ENCODE assay signal across 29 cellular contexts in the genomic region with DNA sequence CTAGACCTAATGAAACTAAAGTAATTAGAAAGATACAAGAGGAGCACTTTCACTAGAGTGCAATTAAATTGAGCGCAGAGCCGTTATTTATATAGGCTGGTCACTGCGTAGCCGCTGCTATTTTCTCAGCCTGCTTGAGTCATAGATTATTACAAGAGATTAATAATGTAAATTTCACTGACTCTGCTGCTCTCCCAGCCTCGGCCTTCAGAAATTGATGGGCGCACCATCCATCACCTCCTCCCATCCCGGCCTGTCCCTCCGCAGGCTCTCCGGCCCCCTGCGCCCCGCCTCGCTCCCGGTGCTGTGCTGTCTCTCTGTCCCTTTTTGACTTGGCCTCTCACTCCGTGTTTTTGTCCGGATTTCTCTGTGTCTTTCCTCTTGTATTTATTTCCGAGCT.
DNase-seq lines count a peak whose midpoint lies in the region; ATAC-seq and TF ChIP-seq lines count a peak whose summit lies in the region.
"Had no signal": no experiment of that assay in that cellular context is flagged by ENCODE, and none has a peak within 500 bp of the region (broad histone marks: within the 10 kb centered on the region; RNA-seq: fewer than 3 reads in every experiment).

No MANE protein-coding gene starts in this region.

- no peaks in the 10 kb centered on the region for H3K4me1 ChIP-seq in left lung
- H3K4me1 ChIP-seq in naive thymus-derived CD4-positive, alpha-beta T cell (ENCODE audit: control insufficient read depth in 2 of 2, insufficient read depth in 2 of 2, low read length in 2 of 2): no peaks in the 10 kb centered on the region
- H3K4me1 ChIP-seq: right atrium auricular region had no signal

- intact Hi-C loops in left lung (cut with DNase I): no loop called here
- intact Hi-C loops in naive thymus-derived CD4-positive, alpha-beta T cell (cut with micrococcal nuclease): no loop called here

- POLR2A ChIA-PET in naive thymus-derived CD4-positive, alpha-beta T cell (lab: Charles Lee): no interaction called here

- H3K9me3 ChIP-seq in SK-N-MC (ENCODE audit: low read depth, low read length) (no peaks in the 10 kb centered on the region), left lung (no peaks in the 10 kb centered on the region)
- H3K9me3 ChIP-seq in naive thymus-derived CD4-positive, alpha-beta T cell (ENCODE audit: control insufficient read depth in 2 of 3, low read length in 3 of 3): no peaks in the 10 kb centered on the region
- H3K9me3 ChIP-seq: right atrium auricular region had no signal

- ATAC-seq in left lung (no peak), GM19463 (IDR thresholded peaks at IDR 0.05; ENCODE audit: unreplicated experiment) (no peak)
- no peak for ATAC-seq in naive thymus-derived CD4-positive, alpha-beta T cell
- ATAC-seq: left colon, T-cell had no signal

- H3K27ac Mint-ChIP-seq in naive thymus-derived CD4-positive, alpha-beta T cell: no peak overlapping the region
- H3K27ac Mint-ChIP-seq: activated CD4-positive, alpha-beta T cell treated with anti-CD3 and anti-CD28 coated beads, Interleukin-2, amount 10 ng/mL, durations not matched to agents 7 days and 5 days; activated naive CD8-positive, alpha-beta T cell treated with anti-CD3 and anti-CD28 coated beads for 36 hours; IgD-negative memory B cell; memory B cell; T-cell; WTC11 had no signal

- H3K9ac ChIP-seq in SK-N-MC (ENCODE audit: insufficient read length): no peak overlapping the region
- H3K9ac ChIP-seq: neural progenitor cell had no signal

- H3K4me1 Mint-ChIP-seq in naive thymus-derived CD4-positive, alpha-beta T cell: no peaks in the 10 kb centered on the region
- H3K4me1 Mint-ChIP-seq: activated CD4-positive, alpha-beta T cell treated with anti-CD3 and anti-CD28 coated beads, Interleukin-2, amount 10 ng/mL, durations not matched to agents 7 days and 5 days; activated naive CD8-positive, alpha-beta T cell treated with anti-CD3 and anti-CD28 coated beads for 36 hours; IgD-negative memory B cell; memory B cell; T-cell had no signal

- CTCF ChIA-PET in naive thymus-derived CD4-positive, alpha-beta T cell (lab: Charles Lee): no interaction called here

- H3K27me3 ChIP-seq in left lung: peaks cover 0 to 65% of the 10 kb centered on the region in 2 donors
- H3K27me3 ChIP-seq in naive thymus-derived CD4-positive, alpha-beta T cell (ENCODE audit: control insufficient read depth in 2 of 2, insufficient read depth in 2 of 2, low read length in 2 of 2): no peaks in the 10 kb centered on the region
- H3K27me3 ChIP-seq: neural progenitor cell, right atrium auricular region had no signal

- H3K27ac ChIP-seq in SK-N-MC (no peak overlapping the region), left lung (no peak overlapping the region)
- no peak overlapping the region for H3K27ac ChIP-seq in naive thymus-derived CD4-positive, alpha-beta T cell (ENCODE audit: low read depth, low read length)
- H3K27ac ChIP-seq: 22Rv1, C4-2B, neural progenitor cell, right atrium auricular region had no signal

- H3K9me3 Mint-ChIP-seq in naive thymus-derived CD4-positive, alpha-beta T cell: peaks cover 0 to 1% (median 0%) of the 10 kb centered on the region in 11 donors
- H3K9me3 Mint-ChIP-seq: activated CD4-positive, alpha-beta T cell treated with anti-CD3 and anti-CD28 coated beads, Interleukin-2, amount 10 ng/mL, durations not matched to agents 7 days and 5 days; activated naive CD8-positive, alpha-beta T cell treated with anti-CD3 and anti-CD28 coated beads for 36 hours; IgD-negative memory B cell; T-cell had no signal

- no peaks in the 10 kb centered on the region for H3K36me3 ChIP-seq in SK-N-MC (ENCODE audit: insufficient read depth, low read length)
- no peaks in the 10 kb centered on the region for H3K36me3 ChIP-seq in left lung
- no peaks in the 10 kb centered on the region for H3K36me3 ChIP-seq in naive thymus-derived CD4-positive, alpha-beta T cell (ENCODE audit: control insufficient read depth in 2 of 3, insufficient read depth in 3 of 3, low read length in 3 of 3)
- H3K36me3 ChIP-seq: neural progenitor cell, right atrium auricular region had no signal

- H3K4me3 ChIP-seq in SK-N-MC (peak overlapping the region; percentile 59; the same call in 1 of the 2 replicates), left lung (no peak overlapping the region)
- no peak overlapping the region for H3K4me3 ChIP-seq in naive thymus-derived CD4-positive, alpha-beta T cell (ENCODE audit: low read length)
- H3K4me3 ChIP-seq: neural progenitor cell, right atrium auricular region had no signal

- no peak overlapping the region for H3K4me3 Mint-ChIP-seq in naive thymus-derived CD4-positive, alpha-beta T cell
- H3K4me3 Mint-ChIP-seq: activated CD4-positive, alpha-beta T cell treated with anti-CD3 and anti-CD28 coated beads, Interleukin-2, amount 10 ng/mL, durations not matched to agents 7 days and 5 days; activated naive CD8-positive, alpha-beta T cell treated with anti-CD3 and anti-CD28 coated beads for 36 hours; memory B cell; neural progenitor cell; T-cell; WTC11 had no signal

- DNase-seq in DMS 273 (lab: John Stamatoyannopoulos, UW; ENCODE audit: unreplicated experiment): peak; percentile 53
- no peak for DNase-seq in DMS 273 treated with DMSO at 0.1 percent for 48 hours (lab: John Stamatoyannopoulos, UW)
- DNase-seq in NCI-H1417 (lab: John Stamatoyannopoulos, UW): peak in 2 of 3 experiments; percentile 83 to 94
- DNase-seq in SK-N-MC (ENCODE audit: low read depth, low spot score): no peak
- DNase-seq in left lung: peak; percentile 23 to 65
- DNase-seq in germinal center (ENCODE audit: low spot score): no peak
- DNase-seq in naive thymus-derived CD4-positive, alpha-beta T cell: no peak
- DNase-seq: activated CD4-positive, alpha-beta T cell treated with anti-CD3 and anti-CD28 coated beads, Interleukin-2, amount 10 ng/mL, durations not matched to agents 7 days and 5 days; activated effector memory CD4-positive, alpha-beta T cell treated with Interleukin-2 at 50 U/mL for 16 hours; activated naive CD8-positive, alpha-beta T cell treated with anti-CD3 and anti-CD28 coated beads for 36 hours; activated T-cell treated with anti-CD3 and anti-CD28 coated beads, Interleukin-2, amount 50 U/mL, for 1 hour; anterior cingulate cortex; COR-L47; effector CD4-positive, alpha-beta T cell; GDM1; left colon; MV-4-11; NCI-H2029; small intestine; stimulated activated naive CD4-positive, alpha-beta T cell; T-cell had no signal

- no peaks in the 10 kb centered on the region for H3K36me3 Mint-ChIP-seq in naive thymus-derived CD4-positive, alpha-beta T cell
- H3K36me3 Mint-ChIP-seq: activated naive CD8-positive, alpha-beta T cell treated with anti-CD3 and anti-CD28 coated beads for 36 hours; memory B cell; neural progenitor cell; T-cell; WTC11 had no signal

- H3K27me3 Mint-ChIP-seq in naive thymus-derived CD4-positive, alpha-beta T cell: peaks cover 2 to 23% (median 7%) of the 10 kb centered on the region in 5 donors

- no peak for TF ChIP-seq CTCF in left lung (IDR thresholded peaks at IDR 0.05)

Comparison
In these comparisons a context has a peak if more than half of its experiments do, and no peak if none do; other contexts are left out.
1. DNase-seq: peak in DMS 273 (single experiment), NCI-H1417 (2 of 3) and left lung (2 of 2); none in DMS 273 treated with DMSO at 0.1 percent for 48 hours (single experiment), SK-N-MC (single experiment), germinal center (single experiment) and naive thymus-derived CD4-positive, alpha-beta T cell (0 of 9).